ENCODE assay signal across 25 cellular contexts in genomic region chr7:12217311-12217710, GRCh38. TPM values are rescaled to one million over a fixed set of nuclear protein-coding genes. Genes with fewer than 3 reads are reported as not detected.
DNase-seq lines count a peak whose midpoint lies in the region; ATAC-seq, FAIRE-seq and TF ChIP-seq lines count a peak whose summit lies in the region.
"Had no signal": no experiment of that assay in that cellular context is flagged by ENCODE, and none has a peak within 500 bp of the region (broad histone marks: within the 10 kb centered on the region; RNA-seq: fewer than 3 reads in every experiment).

No MANE protein-coding gene starts in this region.

- H3K9me3 Mint-ChIP-seq in activated naive CD4-positive, alpha-beta T cell treated with anti-CD3 and anti-CD28 coated beads, Interleukin-2, amount 50 U/mL, for 24 hours: no peaks in the 10 kb centered on the region
- no peaks in the 10 kb centered on the region for H3K9me3 Mint-ChIP-seq in activated naive CD4-positive, alpha-beta T cell treated with anti-CD3 and anti-CD28 coated beads for 36 hours

- DNase-seq in DMS53 (lab: John Stamatoyannopoulos, UW) (peak; percentile 18), DMS53 treated with DMSO at 0.1 percent for 48 hours (lab: John Stamatoyannopoulos, UW; ENCODE audit: unreplicated experiment) (no peak), H54 (ENCODE audit: insufficient read length, low spot score) (no peak), lower lobe of right lung (no peak), urothelium cell line (ENCODE audit: low spot score) (no peak)
- DNase-seq in activated naive CD4-positive, alpha-beta T cell treated with anti-CD3 and anti-CD28 coated beads for 36 hours: no peak
- DNase-seq: Calu3, GOT3, NCI-H1092, NCI-H1417 treated with DMSO at 0.1 percent for 48 hours, NCI-H1694 treated with DMSO at 0.1 percent for 48 hours, NCI-H2081, NCI-H2227 treated with DMSO at 0.1 percent for 48 hours, NCI-H526 treated with DMSO at 0.1 percent for 48 hours, PC-9, SJCRH30 had no signal

- peak overlapping the region; percentile 10 for H3K27ac Mint-ChIP-seq in activated naive CD4-positive, alpha-beta T cell treated with anti-CD3 and anti-CD28 coated beads, Interleukin-2, amount 50 U/mL, for 24 hours
- H3K27ac Mint-ChIP-seq in activated naive CD4-positive, alpha-beta T cell treated with anti-CD3 and anti-CD28 coated beads for 36 hours: no peak overlapping the region
- H3K27ac Mint-ChIP-seq: B cell had no signal

- peaks cover 7% of the 10 kb centered on the region for H3K4me1 ChIP-seq in lower lobe of right lung

- no peak for TF ChIP-seq POLR2A in H54 (IDR thresholded peaks at IDR 0.05; ENCODE audit: low read depth, low read length)

- no peak overlapping the region for H3K4me3 Mint-ChIP-seq in activated naive CD4-positive, alpha-beta T cell treated with anti-CD3 and anti-CD28 coated beads, Interleukin-2, amount 50 U/mL, for 24 hours
- H3K4me3 Mint-ChIP-seq in activated naive CD4-positive, alpha-beta T cell treated with anti-CD3 and anti-CD28 coated beads for 36 hours: no peak overlapping the region
- H3K4me3 Mint-ChIP-seq: B cell had no signal

- ATAC-seq in lower lobe of right lung: peak; percentile 59 to 78
- no peak for ATAC-seq in HG02798 (IDR thresholded peaks at IDR 0.05; ENCODE audit: poor library complexity, unreplicated experiment)
- ATAC-seq: HCT116, Right ventricle myocardium inferior had no signal

- H3K27me3 Mint-ChIP-seq in activated naive CD4-positive, alpha-beta T cell treated with anti-CD3 and anti-CD28 coated beads, Interleukin-2, amount 50 U/mL, for 24 hours: no peaks in the 10 kb centered on the region
- H3K27me3 Mint-ChIP-seq in activated naive CD4-positive, alpha-beta T cell treated with anti-CD3 and anti-CD28 coated beads for 36 hours (ENCODE audit: low read depth): no peaks in the 10 kb centered on the region
- H3K27me3 Mint-ChIP-seq: B cell had no signal

- H3K27me3 ChIP-seq in lower lobe of right lung (ENCODE audit: low read depth): no peaks in the 10 kb centered on the region
- H3K27me3 ChIP-seq: SJCRH30 had no signal

- peaks cover 26% of the 10 kb centered on the region for H3K36me3 Mint-ChIP-seq in activated naive CD4-positive, alpha-beta T cell treated with anti-CD3 and anti-CD28 coated beads, Interleukin-2, amount 50 U/mL, for 24 hours
- peaks cover 38% of the 10 kb centered on the region for H3K36me3 Mint-ChIP-seq in activated naive CD4-positive, alpha-beta T cell treated with anti-CD3 and anti-CD28 coated beads for 36 hours (ENCODE audit: low read depth)

- CTCF ChIA-PET in activated naive CD4-positive, alpha-beta T cell treated with anti-CD3 and anti-CD28 coated beads for 36 hours (lab: Charles Lee): interaction anchor here (1.2 to 1.7 kb wide), 2 partner anchors 41 to 74 kb away, joined by 4 to 7 read pairs; no protein-coding TSS in a partner anchor

- no peak overlapping the region for H3K4me3 ChIP-seq in lower lobe of right lung
- H3K4me3 ChIP-seq: PC-9, SJCRH30 had no signal

- FAIRE-seq in H54 (lab: Jason Lieb, UNC) (peak; percentile 87), urothelium cell line (lab: Jason Lieb, UNC) (no peak)
- FAIRE-seq: G401.6 had no signal

- no peaks in the 10 kb centered on the region for H3K9me3 ChIP-seq in lower lobe of right lung
- H3K9me3 ChIP-seq: SJCRH30 had no signal

- intact Hi-C loops in activated naive CD4-positive, alpha-beta T cell treated with anti-CD3 and anti-CD28 coated beads for 36 hours (cut with micrococcal nuclease): no loop called here
- intact Hi-C loops in lower lobe of right lung (cut with DNase I): no loop called here

- TF ChIP-seq CTCF in lower lobe of right lung (IDR thresholded peaks at IDR 0.05): no peak

- peaks cover 78% of the 10 kb centered on the region for H3K4me1 Mint-ChIP-seq in activated naive CD4-positive, alpha-beta T cell treated with anti-CD3 and anti-CD28 coated beads, Interleukin-2, amount 50 U/mL, for 24 hours
- H3K4me1 Mint-ChIP-seq in activated naive CD4-positive, alpha-beta T cell treated with anti-CD3 and anti-CD28 coated beads for 36 hours (ENCODE audit: low read depth): peaks cover 38% of the 10 kb centered on the region

- H3K36me3 ChIP-seq in lower lobe of right lung: peaks cover 37% of the 10 kb centered on the region
- H3K36me3 ChIP-seq: SJCRH30 had no signal

- H3K27ac ChIP-seq in lower lobe of right lung: no peak overlapping the region
- H3K27ac ChIP-seq: 22Rv1, C4-2B, HL-60, PC-9, SJCRH30 had no signal

RNA-seq across cellular contexts. Expression of gene TMEM106B, which starts 6.2 kb away (rescaled TPM):
- total RNA-seq in activated naive CD4-positive, alpha-beta T cell treated with anti-CD3 and anti-CD28 coated beads for 36 hours: 10 to 100 TPM; 25.3 to 28.3 TPM
- 38.7 TPM for total RNA-seq in lower lobe of right lung
